ENCODE assay signal across 8 cellular contexts in genomic region chr22:17988800-17989513, GRCh38. TPM values are rescaled to one million over a fixed set of nuclear protein-coding genes. Genes with fewer than 3 reads are reported as not detected.
DNase-seq lines count a peak whose midpoint lies in the region; TF ChIP-seq lines count a peak whose summit lies in the region.
"Had no signal": no experiment of that assay in that cellular context is flagged by ENCODE, and none has a peak within 500 bp of the region (broad histone marks: within the 10 kb centered on the region; RNA-seq: fewer than 3 reads in every experiment).

No MANE protein-coding gene starts in this region.

- H3K27me3 ChIP-seq in trophoblast cell (ENCODE audit: insufficient read depth, low read length) (no peaks in the 10 kb centered on the region), esophagus muscularis mucosa (no peaks in the 10 kb centered on the region)

- no peak overlapping the region for H3K18ac ChIP-seq in trophoblast cell (ENCODE audit: low read length)

- H4K12ac ChIP-seq in trophoblast cell (ENCODE audit: low read depth, low read length), result no peak overlapping the region

- intact Hi-C loops in esophagus muscularis mucosa (cut with DNase I), result no loop called here

- no CpG with 5 or more reads among the region's 16 CpGs for WGBS in trophoblast cell (ENCODE audit: extremely low coverage, insufficient coverage, insufficient read length)
- 83% methylated on average over 16 of the region's 16 CpGs for WGBS in esophagus muscularis mucosa

- TF ChIP-seq EP300 in esophagus muscularis mucosa (IDR thresholded peaks at IDR 0.05), result no peak

- in situ Hi-C loops in G401 (cut with HindIII; ENCODE audit: low sequenced_read_pairs), result no loop called here

- H3K36me3 ChIP-seq in trophoblast cell (ENCODE audit: control insufficient read depth in 1 of 2, insufficient read depth in 2 of 2, low read length in 2 of 2) (peaks cover 0 to 2% of the 10 kb centered on the region in 2 experiments), esophagus muscularis mucosa (no peaks in the 10 kb centered on the region)

- no peak overlapping the region for H3K9ac ChIP-seq in trophoblast cell (ENCODE audit: low read length)

- DNase-seq in G401 (ENCODE audit: low spot score), result peak; percentile 48
- DNase-seq in RWPE1 (ENCODE audit: low spot score), result no peak
- DNase-seq in fibroblast of villous mesenchyme (ENCODE audit: low read depth), result peak; percentile 46
- DNase-seq in trophoblast cell, result peak; percentile 74 to 79
- no peak for DNase-seq in esophagus muscularis mucosa (ENCODE audit: extremely low spot score)
- DNase-seq in erythroblast (lab: John Stamatoyannopoulos, UW), result no peak
- DNase-seq in A172 (ENCODE audit: low spot score), result no peak
- DNase-seq: cerebellar nuclear complex had no signal

- CTCF ChIA-PET in RWPE1 (lab: Yijun Ruan, JAX), result interaction anchor here (0.7 to 1.3 kb wide), 2 partner anchors 74 to 87 kb away, joined by 4 to 5 read pairs; no protein-coding TSS in a partner anchor

- H3K4me3 ChIP-seq in fibroblast of villous mesenchyme (ENCODE audit: low read depth, low read length) (no peak overlapping the region), trophoblast cell (ENCODE audit: low read depth, low read length) (no peak overlapping the region), esophagus muscularis mucosa (no peak overlapping the region)

- H3K9me3 ChIP-seq in trophoblast cell (ENCODE audit: insufficient read depth, low read depth, low read length) (no peaks in the 10 kb centered on the region), esophagus muscularis mucosa (no peaks in the 10 kb centered on the region)

- no peak for TF ChIP-seq CTCF in RWPE1 (conservative IDR thresholded peaks at IDR 0.05; ENCODE audit: low read depth)
- TF ChIP-seq CTCF in fibroblast of villous mesenchyme (IDR thresholded peaks at IDR 0.05; ENCODE audit: insufficient read depth, low read depth, low read length), result no peak
- TF ChIP-seq CTCF in esophagus muscularis mucosa (IDR thresholded peaks at IDR 0.05), result no peak

- peaks cover 5% of the 10 kb centered on the region for H3K79me2 ChIP-seq in trophoblast cell (ENCODE audit: control insufficient read depth, insufficient read depth, low read length, poor library complexity)

- H4K8ac ChIP-seq in trophoblast cell (ENCODE audit: low read depth, low read length), result no peak overlapping the region

- no peak overlapping the region for H2AFZ ChIP-seq in trophoblast cell (ENCODE audit: insufficient read depth, low read length, poor library complexity)

- H3K23ac ChIP-seq in trophoblast cell (ENCODE audit: low read length), result no peak overlapping the region

- H2BK5ac ChIP-seq in trophoblast cell (ENCODE audit: low read depth, low read length, poor library complexity), result no peak overlapping the region

- TF ChIP-seq POLR2A in esophagus muscularis mucosa (IDR thresholded peaks at IDR 0.05; ENCODE audit: low read depth), result no peak
- no peak for TF ChIP-seq POLR2A in erythroblast (IDR thresholded peaks at IDR 0.05; ENCODE audit: low read length)

- H4K91ac ChIP-seq in trophoblast cell (ENCODE audit: low read depth, low read length), result no peak overlapping the region

- H3K79me1 ChIP-seq in trophoblast cell (ENCODE audit: low read length), result no peaks in the 10 kb centered on the region

- no peak overlapping the region for H2BK120ac ChIP-seq in trophoblast cell (ENCODE audit: insufficient read depth, low read length, poor library complexity)

- no peak overlapping the region for H2BK12ac ChIP-seq in trophoblast cell (ENCODE audit: low read length)

- H2AK5ac ChIP-seq in trophoblast cell (ENCODE audit: low read length), result no peak overlapping the region

- H3K4me1 ChIP-seq in trophoblast cell (ENCODE audit: control insufficient read depth in 1 of 2, insufficient read depth in 2 of 2, low read length in 2 of 2) (peaks cover 3 to 12% of the 10 kb centered on the region in 2 experiments), esophagus muscularis mucosa (peaks cover 50 to 91% (median 86%) of the 10 kb centered on the region in 4 donors)

- no peak overlapping the region for H3K14ac ChIP-seq in trophoblast cell (ENCODE audit: low read length)

- peak overlapping the region; percentile 77 for H3K27ac ChIP-seq in RWPE1
- no peak overlapping the region for H3K27ac ChIP-seq in trophoblast cell (ENCODE audit: low read depth, low read length)
- H3K27ac ChIP-seq in esophagus muscularis mucosa (replicated peaks in 1 of 4), result peak overlapping the region in 1 of 4 donors; percentile 42

- no peak overlapping the region for H3K4ac ChIP-seq in trophoblast cell (ENCODE audit: low read depth, low read length)

- no peak overlapping the region for H3K4me2 ChIP-seq in trophoblast cell (ENCODE audit: low read length)

- POLR2A ChIA-PET in RWPE1 (lab: Yijun Ruan, JAX; ENCODE audit: low non-redundant PET), result no interaction called here

RNA-seq across cellular contexts. Expression of gene MICAL3, which starts 35.4 kb away (rescaled TPM):
- 3.4 and 5.3 TPM in 2 replicates for total RNA-seq in G401 (2014; rRNA removed; shearing (Covaris generic))
- total RNA-seq in fibroblast of villous mesenchyme, result 24.2 and 39.7 TPM in 2 replicates
- 18.1 and 20.6 TPM in 2 replicates for polyA plus RNA-seq in trophoblast cell (2013)
- total RNA-seq in esophagus muscularis mucosa, result 10 to 100 TPM; 35.1 to 91.8 (median 67.8) TPM
- total RNA-seq in A172 (2014; rRNA removed; shearing (Covaris generic)), result 13.4 and 15.2 TPM in 2 replicates

Comparison
In these comparisons a context has a peak if more than half of its experiments do, and no peak if none do; other contexts are left out.
1. DNase-seq: peak in G401 (single experiment), fibroblast of villous mesenchyme (single experiment) and trophoblast cell (2 of 2); none in RWPE1 (single experiment), esophagus muscularis mucosa (single experiment), erythroblast (0 of 2) and A172 (single experiment).